ENCODE assay signal across 8 cellular contexts in genomic region chr12:90090929-90091651, GRCh38.
DNase-seq lines count a peak whose midpoint lies in the region; ATAC-seq, FAIRE-seq and TF ChIP-seq lines count a peak whose summit lies in the region.

No MANE protein-coding gene starts in this region.

- H3K36me3 Mint-ChIP-seq in mesothelial cell of epicardium: peaks cover 2% of the 10 kb centered on the region

- peak overlapping the region; percentile 42 for H3K27ac Mint-ChIP-seq in mesothelial cell of epicardium

- TF ChIP-seq POLR2A in GM12892 (IDR thresholded peaks at IDR 0.05; ENCODE audit: low read depth, low read length): no peak

- no peak for TF ChIP-seq CTCF in mesothelial cell of epicardium (IDR thresholded peaks at IDR 0.05; ENCODE audit: unreplicated experiment)

- peaks cover 19% of the 10 kb centered on the region for H3K4me1 Mint-ChIP-seq in mesothelial cell of epicardium

- H3K4me3 Mint-ChIP-seq in mesothelial cell of epicardium: no peak overlapping the region

- ATAC-seq in GM21390 (IDR thresholded peaks at IDR 0.05; ENCODE audit: unreplicated experiment) (no peak), HG02884 (IDR thresholded peaks at IDR 0.05; ENCODE audit: unreplicated experiment) (no peak)

- DNase-seq in CD1c-positive myeloid dendritic cell (ENCODE audit: extremely low spot score) (peak; percentile 93), KBM-7 (peak; percentile 8), astrocyte of the hippocampus (ENCODE audit: low read depth, low spot score) (peak; percentile 86), mesothelial cell of epicardium (ENCODE audit: low spot score in 2 of 2, unreplicated experiment in 2 of 2) (no peak), NCI-H774 (lab: John Stamatoyannopoulos, UW) (no peak), GM12892 (ENCODE audit: insufficient read length) (no peak)

- no peaks in the 10 kb centered on the region for H3K9me3 Mint-ChIP-seq in mesothelial cell of epicardium

- H3K27me3 Mint-ChIP-seq in mesothelial cell of epicardium (ENCODE audit: low read depth): no peaks in the 10 kb centered on the region

- no peak for FAIRE-seq in GM12892 (lab: Jason Lieb, UNC)

- in situ Hi-C loops in KBM-7 (cut with MboI; ENCODE audit: low pct_unique_long_range_greater_than_20kb, low sequenced_read_pairs): no loop called here

Comparison
In these comparisons a context has a peak if more than half of its experiments do, and no peak if none do; other contexts are left out.
1. DNase-seq: peak in CD1c-positive myeloid dendritic cell (single experiment), KBM-7 (single experiment) and astrocyte of the hippocampus (single experiment); none in mesothelial cell of epicardium (0 of 2), NCI-H774 (single experiment) and GM12892 (single experiment).